ENCODE assay signal across 36 cellular contexts in the genomic region with DNA sequence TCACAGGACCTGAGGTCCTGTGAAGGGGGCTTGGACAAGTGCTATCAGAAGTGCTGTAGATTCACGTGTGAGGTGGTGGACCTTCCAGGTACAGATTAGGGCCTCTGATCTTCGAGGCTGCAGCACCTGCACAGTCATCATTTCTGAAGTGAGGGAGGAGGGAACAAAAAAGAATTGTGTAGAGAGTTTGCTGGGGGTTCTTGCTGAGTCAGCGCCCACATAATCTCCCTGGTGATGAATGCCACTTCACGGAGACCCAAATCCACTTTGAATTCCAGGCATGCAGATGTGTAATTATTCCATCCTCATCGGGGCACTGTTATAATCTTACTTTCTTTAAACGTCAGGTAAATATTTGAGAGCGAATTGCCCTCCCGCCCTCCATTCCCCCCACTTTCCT.
"Had no signal": no experiment of that assay in that cellular context is flagged by ENCODE, and none has a peak within 500 bp of the region (broad histone marks: within the 10 kb centered on the region; RNA-seq: fewer than 3 reads in every experiment).

No MANE protein-coding gene starts in this region.

- H3K4me1 Mint-ChIP-seq: activated B cell treated with CpG ODN at 0.5 μM for 24 hours; activated CD4-positive, alpha-beta memory T cell treated with anti-CD3 and anti-CD28 coated beads, Interleukin-2, amount 10 ng/mL, durations not matched to agents 7 days and 5 days; activated CD4-positive, alpha-beta T cell treated with anti-CD3 and anti-CD28 coated beads, Interleukin-2, amount 10 ng/mL, durations not matched to agents 7 days and 5 days; activated naive CD4-positive, alpha-beta T cell treated with anti-CD3 and anti-CD28 coated beads, Interleukin-2, amount 10 ng/mL, durations not matched to agents 7 days and 5 days; activated naive CD4-positive, alpha-beta T cell treated with anti-CD3 and anti-CD28 coated beads, Interleukin-2, amount 50 U/mL, for 24 hours; central memory CD8-positive, alpha-beta T cell had no signal

- H3K36me3 ChIP-seq: ascending aorta, cardiac muscle cell had no signal

- H3K9me3 ChIP-seq: ascending aorta had no signal

- H3K27me3 Mint-ChIP-seq: activated B cell treated with CpG ODN at 0.5 μM for 24 hours; activated CD4-positive, alpha-beta T cell treated with anti-CD3 and anti-CD28 coated beads, Interleukin-2, amount 10 ng/mL, durations not matched to agents 7 days and 5 days; activated CD8-positive, alpha-beta memory T cell treated with anti-CD3 and anti-CD28 coated beads, Interleukin-2, amount 10 ng/mL, durations not matched to agents 7 days and 5 days; activated naive CD4-positive, alpha-beta T cell treated with anti-CD3 and anti-CD28 coated beads, Interleukin-2, amount 10 ng/mL, durations not matched to agents 7 days and 5 days; activated naive CD4-positive, alpha-beta T cell treated with anti-CD3 and anti-CD28 coated beads, Interleukin-2, amount 50 U/mL, for 24 hours; activated naive CD8-positive, alpha-beta T cell; activated naive CD8-positive, alpha-beta T cell treated with anti-CD3 and anti-CD28 coated beads, Interleukin-2, amount 10 ng/mL, durations not matched to agents 7 days and 5 days; activated naive CD8-positive, alpha-beta T cell treated with anti-CD3 and anti-CD28 coated beads, Interleukin-2, amount 50 U/mL, for 24 hours had no signal

- ATAC-seq: activated CD8-positive, alpha-beta memory T cell treated with anti-CD3 and anti-CD28 coated beads, Interleukin-2, amount 10 ng/mL, durations not matched to agents 7 days and 5 days; activated CD8-positive, alpha-beta T cell treated with anti-CD3 and anti-CD28 coated beads, Interleukin-2, amount 10 ng/mL, durations not matched to agents 7 days and 5 days; activated naive CD8-positive, alpha-beta T cell treated with anti-CD3 and anti-CD28 coated beads, Interleukin-2, amount 50 U/mL, for 24 hours had no signal

- H3K4me3 Mint-ChIP-seq: activated B cell treated with CpG ODN at 0.5 μM for 24 hours; activated CD4-positive, alpha-beta memory T cell treated with anti-CD3 and anti-CD28 coated beads, Interleukin-2, amount 10 ng/mL, durations not matched to agents 7 days and 5 days; activated CD4-positive, alpha-beta T cell treated with anti-CD3 and anti-CD28 coated beads, Interleukin-2, amount 10 ng/mL, durations not matched to agents 7 days and 5 days; activated CD8-positive, alpha-beta memory T cell treated with anti-CD3 and anti-CD28 coated beads, Interleukin-2, amount 10 ng/mL, durations not matched to agents 7 days and 5 days; activated CD8-positive, alpha-beta T cell treated with anti-CD3 and anti-CD28 coated beads, Interleukin-2, amount 10 ng/mL, durations not matched to agents 7 days and 5 days; activated naive CD4-positive, alpha-beta T cell treated with anti-CD3 and anti-CD28 coated beads, Interleukin-2, amount 10 ng/mL, durations not matched to agents 7 days and 5 days; activated naive CD4-positive, alpha-beta T cell treated with anti-CD3 and anti-CD28 coated beads, Interleukin-2, amount 50 U/mL, for 24 hours; activated naive CD8-positive, alpha-beta T cell; activated naive CD8-positive, alpha-beta T cell treated with anti-CD3 and anti-CD28 coated beads, Interleukin-2, amount 10 ng/mL, durations not matched to agents 7 days and 5 days; activated naive CD8-positive, alpha-beta T cell treated with anti-CD3 and anti-CD28 coated beads, Interleukin-2, amount 50 U/mL, for 24 hours; activated T-cell treated with anti-CD3 and anti-CD28 coated beads, Interleukin-2, amount 50 U/mL, for 24 hours; brain; central memory CD8-positive, alpha-beta T cell; T-helper 1 cell treated with Interleukin-12 subunit alpha and Interleukin-12 subunit beta and Interleukin-4 antibody, amounts not matched to agents 30 μg/mL and 1 μg/mL, for 36 hours; T-helper 2 cell treated with Interferon-gamma antibody and Interleukin-4, amounts not matched to agents 5 μg/mL and 100 μg/mL, for 36 hours had no signal

- H3K4me3 ChIP-seq: ascending aorta, cardiac muscle cell had no signal

- H3K27ac ChIP-seq: ascending aorta, cardiac muscle cell, VCaP had no signal

- H3K27ac Mint-ChIP-seq: activated B cell treated with CpG ODN at 0.5 μM for 24 hours; activated CD4-positive, alpha-beta memory T cell treated with anti-CD3 and anti-CD28 coated beads, Interleukin-2, amount 10 ng/mL, durations not matched to agents 7 days and 5 days; activated CD4-positive, alpha-beta T cell treated with anti-CD3 and anti-CD28 coated beads, Interleukin-2, amount 10 ng/mL, durations not matched to agents 7 days and 5 days; activated CD8-positive, alpha-beta memory T cell treated with anti-CD3 and anti-CD28 coated beads, Interleukin-2, amount 10 ng/mL, durations not matched to agents 7 days and 5 days; activated CD8-positive, alpha-beta T cell treated with anti-CD3 and anti-CD28 coated beads, Interleukin-2, amount 10 ng/mL, durations not matched to agents 7 days and 5 days; activated naive CD4-positive, alpha-beta T cell treated with anti-CD3 and anti-CD28 coated beads, Interleukin-2, amount 10 ng/mL, durations not matched to agents 7 days and 5 days; activated naive CD4-positive, alpha-beta T cell treated with anti-CD3 and anti-CD28 coated beads, Interleukin-2, amount 50 U/mL, for 24 hours; activated naive CD8-positive, alpha-beta T cell; activated naive CD8-positive, alpha-beta T cell treated with anti-CD3 and anti-CD28 coated beads, Interleukin-2, amount 10 ng/mL, durations not matched to agents 7 days and 5 days; activated naive CD8-positive, alpha-beta T cell treated with anti-CD3 and anti-CD28 coated beads, Interleukin-2, amount 50 U/mL, for 24 hours; activated T-cell treated with anti-CD3 and anti-CD28 coated beads, Interleukin-2, amount 50 U/mL, for 24 hours; activated T-helper 2 cell treated with anti-CD3 and anti-CD28 coated beads, Interferon-gamma antibody, Interleukin-2, Interleukin-4, amounts not matched to agents 10 μg/mL and 5 μg/mL and 100 μg/mL, durations not matched to agents 14 hours and 24 hours and 36 hours; brain; T-helper 1 cell treated with Interleukin-12 subunit alpha and Interleukin-12 subunit beta and Interleukin-4 antibody, amounts not matched to agents 30 μg/mL and 1 μg/mL, for 36 hours; T-helper 2 cell treated with Interferon-gamma antibody and Interleukin-4, amounts not matched to agents 5 μg/mL and 100 μg/mL, for 36 hours had no signal

- H3K27me3 ChIP-seq: ascending aorta, cardiac muscle cell had no signal

- H3K36me3 Mint-ChIP-seq: activated CD8-positive, alpha-beta memory T cell treated with anti-CD3 and anti-CD28 coated beads, Interleukin-2, amount 10 ng/mL, durations not matched to agents 7 days and 5 days; activated naive CD4-positive, alpha-beta T cell treated with anti-CD3 and anti-CD28 coated beads, Interleukin-2, amount 10 ng/mL, durations not matched to agents 7 days and 5 days; activated naive CD4-positive, alpha-beta T cell treated with anti-CD3 and anti-CD28 coated beads, Interleukin-2, amount 50 U/mL, for 24 hours; activated naive CD8-positive, alpha-beta T cell; activated naive CD8-positive, alpha-beta T cell treated with anti-CD3 and anti-CD28 coated beads, Interleukin-2, amount 10 ng/mL, durations not matched to agents 7 days and 5 days; brain had no signal

- FAIRE-seq: TTC549 had no signal

- DNase-seq: activated B cell treated with CpG ODN at 0.5 μM for 24 hours; activated CD4-positive, alpha-beta memory T cell treated with anti-CD3 and anti-CD28 coated beads, Interleukin-2, amount 10 ng/mL, durations not matched to agents 7 days and 5 days; activated CD4-positive, alpha-beta T cell treated with anti-CD3 and anti-CD28 coated beads for 48 hours; activated CD4-positive, alpha-beta T cell treated with anti-CD3 and anti-CD28 coated beads, Interleukin-2, amount 10 ng/mL, durations not matched to agents 7 days and 5 days; activated CD4-positive, alpha-beta T cell treated with anti-CD3 and anti-CD28 coated beads, Interleukin-2, amount 50 U/mL, for 48 hours; activated CD4-positive, CD25-positive, alpha-beta regulatory T cell treated with anti-CD3 and anti-CD28 coated beads, Interleukin-2, amount 50 U/mL, for 72 hours; activated CD8-positive, alpha-beta memory T cell treated with anti-CD3 and anti-CD28 coated beads for 24 hours; activated CD8-positive, alpha-beta memory T cell treated with anti-CD3 and anti-CD28 coated beads, Interleukin-2, amount 10 ng/mL, durations not matched to agents 7 days and 5 days; activated CD8-positive, alpha-beta memory T cell treated with anti-CD3 and anti-CD28 coated beads, Interleukin-2, amount 50 U/mL, for 48 hours; activated CD8-positive, alpha-beta T cell treated with anti-CD3 and anti-CD28 coated beads, Interleukin-2, amount 10 ng/mL, durations not matched to agents 7 days and 5 days; activated effector memory CD4-positive, alpha-beta T cell treated with Interleukin-2 at 50 U/mL for 16 hours; activated gamma-delta T cell; activated naive CD4-positive, alpha-beta T cell treated with anti-CD3 and anti-CD28 coated beads, Interleukin-2, amount 10 ng/mL, durations not matched to agents 7 days and 5 days; activated naive CD4-positive, alpha-beta T cell treated with Interleukin-2 at 50 U/mL for 16 hours; activated naive CD8-positive, alpha-beta T cell treated with anti-CD3 and anti-CD28 coated beads, Interleukin-2, amount 10 ng/mL, durations not matched to agents 7 days and 5 days; activated naive CD8-positive, alpha-beta T cell treated with anti-CD3 and anti-CD28 coated beads, Interleukin-2, amount 50 U/mL, for 24 hours; activated T-cell treated with anti-CD3 and anti-CD28 coated beads, Interleukin-2, amount 50 U/mL, for 24 hours; activated T-cell treated with anti-CD3 and anti-CD28 coated beads, Interleukin-2, amount 50 U/mL, for 48 hours; amygdala; anterior cingulate cortex; caudate nucleus; cerebellar nuclear complex; T-helper 1 cell; T-helper 2 cell; T-helper 9 cell had no signal

- H3K9me3 Mint-ChIP-seq: activated B cell treated with CpG ODN at 0.5 μM for 24 hours; activated CD4-positive, alpha-beta memory T cell treated with anti-CD3 and anti-CD28 coated beads, Interleukin-2, amount 10 ng/mL, durations not matched to agents 7 days and 5 days; activated CD4-positive, alpha-beta T cell treated with anti-CD3 and anti-CD28 coated beads, Interleukin-2, amount 10 ng/mL, durations not matched to agents 7 days and 5 days; activated naive CD4-positive, alpha-beta T cell treated with anti-CD3 and anti-CD28 coated beads, Interleukin-2, amount 10 ng/mL, durations not matched to agents 7 days and 5 days; activated naive CD4-positive, alpha-beta T cell treated with anti-CD3 and anti-CD28 coated beads, Interleukin-2, amount 50 U/mL, for 24 hours; activated naive CD8-positive, alpha-beta T cell treated with anti-CD3 and anti-CD28 coated beads, Interleukin-2, amount 10 ng/mL, durations not matched to agents 7 days and 5 days; activated naive CD8-positive, alpha-beta T cell treated with anti-CD3 and anti-CD28 coated beads, Interleukin-2, amount 50 U/mL, for 24 hours; activated T-cell treated with anti-CD3 and anti-CD28 coated beads, Interleukin-2, amount 50 U/mL, for 24 hours; activated T-helper 2 cell treated with anti-CD3 and anti-CD28 coated beads, Interferon-gamma antibody, Interleukin-2, Interleukin-4, amounts not matched to agents 10 μg/mL and 5 μg/mL and 100 μg/mL, durations not matched to agents 14 hours and 24 hours and 36 hours; brain; central memory CD8-positive, alpha-beta T cell; T-helper 1 cell treated with Interleukin-12 subunit alpha and Interleukin-12 subunit beta and Interleukin-4 antibody, amounts not matched to agents 30 μg/mL and 1 μg/mL, for 36 hours; T-helper 2 cell treated with Interferon-gamma antibody and Interleukin-4, amounts not matched to agents 5 μg/mL and 100 μg/mL, for 36 hours had no signal

- H3K4me1 ChIP-seq: ascending aorta had no signal
